16 cellular contexts compared by ENCODE assay signal in the genomic region with DNA sequence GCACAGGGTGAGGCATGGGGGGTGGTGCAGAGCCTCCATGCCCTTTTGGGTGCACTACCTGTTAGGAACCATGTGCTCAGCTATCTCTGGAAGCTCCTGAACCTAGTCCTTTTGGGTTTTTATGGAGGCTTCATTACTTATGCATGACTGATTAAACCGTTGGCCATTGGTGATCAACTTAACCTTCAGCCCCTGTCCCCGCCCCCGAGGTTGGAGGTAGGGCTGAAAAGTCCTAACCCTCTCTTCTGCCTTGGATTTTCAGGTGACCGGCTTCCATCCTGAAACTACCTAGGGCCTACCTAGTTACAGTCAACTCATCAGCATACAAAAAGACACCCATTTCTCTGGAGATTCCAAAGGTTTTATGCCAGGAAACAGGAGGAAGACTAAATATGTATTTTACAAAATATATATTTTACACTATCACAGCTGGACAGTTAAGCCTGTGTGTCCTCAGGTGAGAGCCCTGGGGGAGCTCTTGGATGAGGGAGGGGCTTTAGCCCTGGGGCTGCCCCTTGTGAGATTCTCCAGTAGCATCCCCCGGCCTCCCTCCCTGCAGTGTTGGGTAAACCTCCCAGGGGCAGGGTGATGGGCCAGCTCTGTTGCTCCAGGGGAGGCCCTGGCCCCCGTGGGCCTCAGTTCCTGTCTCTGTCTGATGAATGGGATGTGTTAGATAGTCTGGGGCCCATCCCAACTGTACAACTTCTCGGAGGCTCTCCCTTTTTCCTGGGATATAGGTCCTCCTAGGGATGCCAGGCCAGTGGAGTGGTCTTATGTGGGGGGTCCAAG. TPM values are rescaled to one million over a fixed set of nuclear protein-coding genes. Genes with fewer than 3 reads are reported as not detected.
DNase-seq lines count a peak whose midpoint lies in the region; ATAC-seq and TF ChIP-seq lines count a peak whose summit lies in the region.
"Had no signal": no experiment of that assay in that cellular context is flagged by ENCODE, and none has a peak within 500 bp of the region (broad histone marks: within the 10 kb centered on the region; RNA-seq: fewer than 3 reads in every experiment).

No MANE protein-coding gene starts in this region.

- DNase-seq in ELF-1 (ENCODE audit: low read depth, low spot score): peak; percentile 1
- no peak for DNase-seq in IMR-90
- peak in 2 of 3 donors; percentile 10 to 15 for DNase-seq in right cardiac atrium
- no peak for DNase-seq in smooth muscle cell (lab: John Stamatoyannopoulos, UW; ENCODE audit: unreplicated experiment)
- DNase-seq in iPS-NIHi7 (ENCODE audit: extremely low spot score): no peak
- no peak for DNase-seq in COLO829 (ENCODE audit: low spot score)
- DNase-seq: activated CD4-positive, CD25-positive, alpha-beta regulatory T cell; activated CD8-positive, alpha-beta T cell treated with anti-CD3 and anti-CD28 coated beads for 36 hours; DND-41; NCI-H1105 treated with DMSO at 0.1 percent for 48 hours; NCI-H510A; NK-92 treated with Interleukin-12 subunit alpha and Interleukin-12 subunit beta, amount 100 ng/mL, for 24 hours; retina had no signal

- ATAC-seq in IMR-90 (ENCODE audit: low read depth): no peak
- ATAC-seq in right cardiac atrium: no peak
- no peak for ATAC-seq in gastroesophageal sphincter
- ATAC-seq: activated CD8-positive, alpha-beta T cell treated with anti-CD3 and anti-CD28 coated beads for 36 hours; SK-N-SH treated with all-trans-retinoic acid at 6 μM for 48 hours had no signal

- no peaks in the 10 kb centered on the region for H3K9me3 ChIP-seq in IMR-90 (ENCODE audit: control insufficient read depth, insufficient read depth, low read length)
- H3K9me3 ChIP-seq in right cardiac atrium (ENCODE audit: control insufficient read depth, low read length): no peaks in the 10 kb centered on the region
- H3K9me3 ChIP-seq in smooth muscle cell (replicated peaks; ENCODE audit: low read depth): no peaks in the 10 kb centered on the region
- no peaks in the 10 kb centered on the region for H3K9me3 ChIP-seq in gastroesophageal sphincter
- H3K9me3 ChIP-seq: HAP-1 had no signal

- CTCF ChIA-PET in IMR-90 (lab: Yijun Ruan, JAX): interaction anchor here (0.7 kb wide), 1 partner anchor 97 kb away, joined by 4 read pairs; no protein-coding TSS in a partner anchor

- H3K36me3 ChIP-seq in IMR-90 (ENCODE audit: control insufficient read depth, insufficient read depth, low read length) (no peaks in the 10 kb centered on the region), smooth muscle cell (ENCODE audit: low read depth) (no peaks in the 10 kb centered on the region), gastroesophageal sphincter (no peaks in the 10 kb centered on the region)
- H3K36me3 ChIP-seq: HAP-1 had no signal

- H4K8ac ChIP-seq in IMR-90 (ENCODE audit: low read depth in 2 of 2, low read length in 2 of 2): peak overlapping the region; percentile 61 to 86; a peak in 2 of 4 replicates

- peak overlapping the region; percentile 56; the same call in 1 of the 2 replicates for H4K5ac ChIP-seq in IMR-90 (ENCODE audit: low read depth, low read length)

- peak overlapping the region; percentile 26; the same call in 1 of the 2 replicates for H3K23ac ChIP-seq in IMR-90 (ENCODE audit: low read depth, low read length)

- WGBS in IMR-90 (ENCODE audit: extremely low coverage in 2 of 2, insufficient read length in 1 of 2), 2 experiments: no CpG with 5 or more reads among the region's 7 CpGs
- WGBS in right cardiac atrium: 80% methylated on average over 7 of the region's 7 CpGs
- 77% methylated on average over 7 of the region's 7 CpGs for WGBS in smooth muscle cell (ENCODE audit: low lambda C conversion rate)
- 94% methylated on average over 5 of the region's 7 CpGs; no CpG with 5 or more reads in 1 of the 2 donors for WGBS in gastroesophageal sphincter (ENCODE audit: low coverage in 1 of 2), 2 donors

- H4K20me1 ChIP-seq in IMR-90 (ENCODE audit: insufficient read depth, low read length) (peaks cover 35% of the 10 kb centered on the region), smooth muscle cell (ENCODE audit: low read depth) (no peaks in the 10 kb centered on the region)

- dilution Hi-C loops in IMR-90 (cut with HindIII; ENCODE audit: low sequenced_read_pairs, unreplicated experiment): no loop called here

- H3F3A ChIP-seq in smooth muscle cell (ENCODE audit: low read depth): peaks cover 28% of the 10 kb centered on the region

- H3K4me3 ChIP-seq in IMR-90 (ENCODE audit: insufficient read depth, low read depth, low read length) (no peak overlapping the region), right cardiac atrium (ENCODE audit: low read length) (no peak overlapping the region), smooth muscle cell (no peak overlapping the region), gastroesophageal sphincter (no peak overlapping the region)
- H3K4me3 ChIP-seq: HAP-1 had no signal

- H3K9me1 ChIP-seq in IMR-90 (ENCODE audit: insufficient read depth, low read length): peaks cover 68% of the 10 kb centered on the region

- H2BK15ac ChIP-seq in IMR-90 (ENCODE audit: low read depth, low read length): peak overlapping the region; percentile 28; the same call in 2 of the 3 replicates

- no peak for TF ChIP-seq EP300 in gastroesophageal sphincter (IDR thresholded peaks at IDR 0.05)

- peak overlapping the region; percentile 38; the same call in 1 of the 2 replicates for H2AK5ac ChIP-seq in IMR-90 (ENCODE audit: low read depth, low read length)

- intact Hi-C loops in IMR-90 (cut with micrococcal nuclease) (no loop called here), right cardiac atrium (cut with DNase I) (no loop called here)

- TF ChIP-seq POLR2A in IMR-90 (IDR thresholded peaks at IDR 0.05; ENCODE audit: low read depth, low read length) (no peak), gastroesophageal sphincter (IDR thresholded peaks at IDR 0.05) (no peak)

- H3K27me3 ChIP-seq in IMR-90 (ENCODE audit: control insufficient read depth, insufficient read depth, low read length): no peaks in the 10 kb centered on the region
- H3K27me3 ChIP-seq in right cardiac atrium (ENCODE audit: control insufficient read depth, insufficient read depth): no peaks in the 10 kb centered on the region
- no peaks in the 10 kb centered on the region for H3K27me3 ChIP-seq in smooth muscle cell (ENCODE audit: low read depth)
- H3K27me3 ChIP-seq in gastroesophageal sphincter: no peaks in the 10 kb centered on the region

- peak overlapping the region; percentile 33 for H2AK9ac ChIP-seq in IMR-90 (replicated peaks; ENCODE audit: low read depth, low read length, poor library complexity)

- POLR2A ChIA-PET in IMR-90 (lab: Charles Lee; ENCODE audit: unreplicated experiment): interaction anchor here (0.6 kb wide), 2 partner anchors 14 to 205 kb away, joined by 3 to 20 read pairs; no protein-coding TSS in a partner anchor

- no peak for TF ChIP-seq RAD21 in IMR-90 (IDR thresholded peaks at IDR 0.05; ENCODE audit: low read length)

- TF ChIP-seq CTCF in IMR-90 (conservative IDR thresholded peaks at IDR 0.05; ENCODE audit: low read depth, low read length): no peak
- TF ChIP-seq CTCF in smooth muscle cell (IDR thresholded peaks at IDR 0.05; ENCODE audit: borderline replicate concordance, insufficient read depth, poor library complexity, severe bottlenecking): no peak
- TF ChIP-seq CTCF in gastroesophageal sphincter (IDR thresholded peaks at IDR 0.05): no peak

- H2AFZ ChIP-seq in IMR-90 (replicated peaks; ENCODE audit: low read length, poor library complexity): no peak overlapping the region
- H2AFZ ChIP-seq in smooth muscle cell (ENCODE audit: low read depth): no peak overlapping the region

- H3K56ac ChIP-seq in IMR-90 (ENCODE audit: extremely low read depth, insufficient read depth, low read length): no peak overlapping the region

- H3K4me1 ChIP-seq in IMR-90 (ENCODE audit: control insufficient read depth, insufficient read depth, low read length) (peaks cover 60% of the 10 kb centered on the region), right cardiac atrium (ENCODE audit: control insufficient read depth, insufficient read depth, low read length) (peaks cover 2% of the 10 kb centered on the region), smooth muscle cell (ENCODE audit: low read depth) (peaks cover 34% of the 10 kb centered on the region), gastroesophageal sphincter (peaks cover 0 to 70% (median 20%) of the 10 kb centered on the region in 3 donors)
- H3K4me1 ChIP-seq: HAP-1 had no signal

- no peak overlapping the region; the same call in 1 of the 2 replicates for H2BK20ac ChIP-seq in IMR-90 (ENCODE audit: low read depth, low read length)

- in situ Hi-C loops in IMR-90 (cut with MboI; ENCODE audit: low sequenced_read_pairs): no loop called here

- H2BK120ac ChIP-seq in IMR-90 (ENCODE audit: low read depth, low read length): peak overlapping the region; percentile 76; the same call in 1 of the 2 replicates

- H3K79me2 ChIP-seq in smooth muscle cell (ENCODE audit: low read depth): peaks cover 84% of the 10 kb centered on the region

- H3K9ac ChIP-seq in IMR-90 (ENCODE audit: low read depth, low read length): 0 out of 2 replicates have a peak overlapping the region, but pooled peaks have one; percentile 37
- no peak overlapping the region for H3K9ac ChIP-seq in smooth muscle cell (ENCODE audit: low read depth)

- peak overlapping the region; percentile 58 for H3K14ac ChIP-seq in IMR-90 (replicated peaks; ENCODE audit: low read depth, low read length)

- H3K27ac ChIP-seq in IMR-90 (ENCODE audit: insufficient read depth, low read length) (peak overlapping the region; percentile 46; the same call in 1 of the 2 replicates), right cardiac atrium (ENCODE audit: low read length) (no peak overlapping the region), smooth muscle cell (ENCODE audit: low read depth) (peak overlapping the region; percentile 97), gastroesophageal sphincter (no peak overlapping the region)

- no TSS peak for BruUV-seq in IMR-90 (replicated peaks; lab: Mats Ljungman, UMichigan)

- peaks cover 12 to 82% of the 10 kb centered on the region in 2 experiments; a peak in 3 of 4 replicates for H3K79me1 ChIP-seq in IMR-90 (ENCODE audit: low read depth in 1 of 2, low read length in 2 of 2)

- H3K4ac ChIP-seq in IMR-90 (ENCODE audit: low read depth, low read length): peak overlapping the region; percentile 23

- H3K4me2 ChIP-seq in IMR-90 (ENCODE audit: low read depth, low read length) (no peak overlapping the region), smooth muscle cell (peak overlapping the region; percentile 77)

- peak overlapping the region; percentile 41; the same call in 1 of the 2 replicates for H4K91ac ChIP-seq in IMR-90 (ENCODE audit: insufficient read depth, low read depth, low read length)

- no peak overlapping the region; the same call in 1 of the 2 replicates for H3K18ac ChIP-seq in IMR-90 (ENCODE audit: low read depth, low read length)

- H2BK5ac ChIP-seq in IMR-90 (ENCODE audit: low read depth, low read length, poor library complexity, severe bottlenecking): peak overlapping the region; percentile 52

RNA-seq across cellular contexts. Expression of gene GLI2, which starts 24.1 kb away (rescaled TPM):
- total RNA-seq in IMR-90 (2012; rRNA removed) (3.8 and 4.7 TPM in 2 replicates), right cardiac atrium (1 to 10 TPM; 2.8 to 4.8 (median 4.4) TPM), smooth muscle cell (10.4 and 10.6 TPM in 2 replicates), gastroesophageal sphincter (10 to 100 TPM in 2 of 4 donors, 1 to 10 TPM in 2; 6.3 to 22.3 (median 11.0) TPM)
- polyA plus RNA-seq in IMR-90 (2012; rRNA removed) (26.0 and 31.5 TPM in 2 replicates), right cardiac atrium (0.86 TPM), smooth muscle cell (9.4 and 10.4 TPM in 2 replicates)
- polyA plus RNA-seq in IMR-90 (2012; cell fraction: cytosol; rRNA removed): 7.6 and 16.7 TPM in 2 replicates
- 57.0 and 124 TPM in 2 replicates for polyA plus RNA-seq in IMR-90 (2012; cell fraction: nucleus; rRNA removed; ENCODE audit: low replicate concordance)
- total RNA-seq: activated CD8-positive, alpha-beta T cell treated with anti-CD3 and anti-CD28 coated beads for 36 hours had no signal

Comparison
In these comparisons a context has a peak if more than half of its experiments do, and no peak if none do; other contexts are left out.
1. DNase-seq: peak in ELF-1 (single experiment) and right cardiac atrium (2 of 3); none in IMR-90 (single experiment), smooth muscle cell (single experiment), iPS-NIHi7 (single experiment) and COLO829 (single experiment).
2. H3K27ac ChIP-seq: peak in IMR-90 (single experiment) and smooth muscle cell (single experiment); none in right cardiac atrium (single experiment) and gastroesophageal sphincter (0 of 4).